Comparison of ENCODE assay signal across 1 cellular context in genomic region chr2:69592511-69592910, GRCh38.
TF ChIP-seq lines count a peak whose summit lies in the region.

No MANE protein-coding gene starts in this region.

TF ChIP-seq in GM12878, 131 proteins besides CTCF, POLR2A, EP300 and RAD21:
- TF ChIP-seq CUX1 (IDR thresholded peaks at IDR 0.05; ENCODE audit: insufficient replicate concordance, low read depth, low read length) (no peak), ESRRA (IDR thresholded peaks at IDR 0.05; ENCODE audit: low read length) (no peak), TCF12 (IDR thresholded peaks at IDR 0.05; ENCODE audit: low read depth, low read length) (no peak), ZBTB40 (IDR thresholded peaks at IDR 0.05; ENCODE audit: borderline replicate concordance) (peak; percentile 62), ZNF24 (IDR thresholded peaks at IDR 0.05) (peak; percentile 84), JUNB (IDR thresholded peaks at IDR 0.05) (no peak)
TF ChIP-seq in GM12878: peak in this region for 2.
